Comparison of ENCODE assay signal across 19 cellular contexts in genomic region chr3:114634635-114635034, GRCh38.
DNase-seq lines count a peak whose midpoint lies in the region; ATAC-seq lines count a peak whose summit lies in the region.
"Had no signal": no experiment of that assay in that cellular context is flagged by ENCODE, and none has a peak within 500 bp of the region (broad histone marks: within the 10 kb centered on the region; RNA-seq: fewer than 3 reads in every experiment).

No MANE protein-coding gene starts in this region.

- no peaks in the 10 kb centered on the region for H3K27me3 ChIP-seq in aorta (ENCODE audit: control insufficient read depth in 1 of 2, insufficient read depth in 2 of 2, low read length in 1 of 2)
- H3K27me3 ChIP-seq: BE2C, BLaER1 had no signal

- no peaks in the 10 kb centered on the region for H3K9me3 ChIP-seq in aorta (ENCODE audit: control insufficient read depth, low read length)
- H3K9me3 ChIP-seq: BE2C, Caco-2 had no signal

- no peak for DNase-seq in stimulated activated naive CD8-positive, alpha-beta T cell treated with anti-CD3 and anti-CD28 coated beads, Interleukin-15, amount 100 ng/mL, for 72 hours
- no peak for DNase-seq in left lobe of liver (ENCODE audit: low spot score)
- no peak for DNase-seq in aorta
- no peak for DNase-seq in stimulated activated CD4-positive, alpha-beta T cell treated with anti-CD3 and anti-CD28 coated beads, Interleukin-2, amount 100 ng/mL, for 24 hours
- no peak for DNase-seq in COLO668 (lab: John Stamatoyannopoulos, UW; ENCODE audit: unreplicated experiment)
- DNase-seq: 8988T; ACHN; BE2C; C1 segment of cervical spinal cord; Caco-2; Calu3; CD4-positive, alpha-beta memory T cell; CD4-positive, CD25-positive, alpha-beta regulatory T cell; CD8-positive, alpha-beta memory T cell; DMS79 treated with DMSO at 0.1 percent for 48 hours; GF-D8 had no signal

- no peaks in the 10 kb centered on the region for H3K27me3 Mint-ChIP-seq in stimulated activated naive CD8-positive, alpha-beta T cell treated with anti-CD3 and anti-CD28 coated beads, Interleukin-15, Interleukin-2, amounts not matched to agents 100 ng/mL and 50 ng/mL, for 24 hours
- H3K27me3 Mint-ChIP-seq in stimulated activated naive CD8-positive, alpha-beta T cell treated with anti-CD3 and anti-CD28 coated beads, Interleukin-15, amount 100 ng/mL, for 72 hours: no peaks in the 10 kb centered on the region
- H3K27me3 Mint-ChIP-seq: CD4-positive, alpha-beta memory T cell; CD4-positive, CD25-positive, alpha-beta regulatory T cell; CD8-positive, alpha-beta memory T cell had no signal

- peaks cover 33% of the 10 kb centered on the region for H3K36me3 Mint-ChIP-seq in stimulated activated naive CD8-positive, alpha-beta T cell treated with anti-CD3 and anti-CD28 coated beads, Interleukin-15, Interleukin-2, amounts not matched to agents 100 ng/mL and 50 ng/mL, for 24 hours (ENCODE audit: low read depth)
- H3K36me3 Mint-ChIP-seq: CD14-positive monocyte had no signal

- H3K4me1 Mint-ChIP-seq in stimulated activated naive CD8-positive, alpha-beta T cell treated with anti-CD3 and anti-CD28 coated beads, Interleukin-15, Interleukin-2, amounts not matched to agents 100 ng/mL and 50 ng/mL, for 24 hours (ENCODE audit: low read depth): peaks cover 27% of the 10 kb centered on the region
- H3K4me1 Mint-ChIP-seq in stimulated activated naive CD8-positive, alpha-beta T cell treated with anti-CD3 and anti-CD28 coated beads, Interleukin-15, amount 100 ng/mL, for 72 hours: peaks cover 22% of the 10 kb centered on the region
- H3K4me1 Mint-ChIP-seq: CD14-positive monocyte had no signal

- H3K4me1 ChIP-seq in aorta (ENCODE audit: control insufficient read depth in 1 of 2, insufficient read depth in 2 of 2, low read length in 2 of 2): peaks cover 0 to 2% of the 10 kb centered on the region in 2 donors
- H3K4me1 ChIP-seq: BE2C, BLaER1, Caco-2 had no signal

- intact Hi-C loops in aorta (cut with DNase I): no loop called here

- ATAC-seq in stimulated activated naive CD8-positive, alpha-beta T cell treated with anti-CD3 and anti-CD28 coated beads, Interleukin-15, amount 100 ng/mL, for 72 hours: no peak
- ATAC-seq in left lobe of liver (peak; percentile 78), aorta (ENCODE audit: low FRiP score) (peak; percentile 22)

- WGBS in aorta, 2 donors: 97 to 99% methylated on average over 3 of the region's 3 CpGs

- no peak overlapping the region for H3K4me3 Mint-ChIP-seq in stimulated activated naive CD8-positive, alpha-beta T cell treated with anti-CD3 and anti-CD28 coated beads, Interleukin-15, Interleukin-2, amounts not matched to agents 100 ng/mL and 50 ng/mL, for 24 hours
- no peak overlapping the region for H3K4me3 Mint-ChIP-seq in stimulated activated naive CD8-positive, alpha-beta T cell treated with anti-CD3 and anti-CD28 coated beads, Interleukin-15, amount 100 ng/mL, for 72 hours
- H3K4me3 Mint-ChIP-seq: CD14-positive monocyte; CD4-positive, alpha-beta memory T cell; CD8-positive, alpha-beta memory T cell had no signal

- H3K27ac Mint-ChIP-seq in stimulated activated naive CD8-positive, alpha-beta T cell treated with anti-CD3 and anti-CD28 coated beads, Interleukin-15, Interleukin-2, amounts not matched to agents 100 ng/mL and 50 ng/mL, for 24 hours: peak overlapping the region; percentile 55
- no peak overlapping the region for H3K27ac Mint-ChIP-seq in stimulated activated naive CD8-positive, alpha-beta T cell treated with anti-CD3 and anti-CD28 coated beads, Interleukin-15, amount 100 ng/mL, for 72 hours
- H3K27ac Mint-ChIP-seq: CD14-positive monocyte; CD4-positive, alpha-beta memory T cell; CD4-positive, CD25-positive, alpha-beta regulatory T cell; CD8-positive, alpha-beta memory T cell had no signal

- no peak overlapping the region for H3K27ac ChIP-seq in aorta (ENCODE audit: low read depth in 1 of 2, low read length in 2 of 2)
- H3K27ac ChIP-seq: BLaER1 had no signal

- H3K9me3 Mint-ChIP-seq in stimulated activated naive CD8-positive, alpha-beta T cell treated with anti-CD3 and anti-CD28 coated beads, Interleukin-15, Interleukin-2, amounts not matched to agents 100 ng/mL and 50 ng/mL, for 24 hours: peaks cover 22% of the 10 kb centered on the region
- H3K9me3 Mint-ChIP-seq in stimulated activated naive CD8-positive, alpha-beta T cell treated with anti-CD3 and anti-CD28 coated beads, Interleukin-15, amount 100 ng/mL, for 72 hours: peaks cover 17 to 21% of the 10 kb centered on the region in 2 donors

- H3K4me3 ChIP-seq in aorta (ENCODE audit: low read length in 2 of 2): no peak overlapping the region
- H3K4me3 ChIP-seq: BLaER1 had no signal

- no peaks in the 10 kb centered on the region for H3K36me3 ChIP-seq in aorta (ENCODE audit: control insufficient read depth in 1 of 2, insufficient read depth in 2 of 2, low read length in 1 of 2)
- H3K36me3 ChIP-seq: BE2C, BLaER1 had no signal
